Comparison of ENCODE assay signal across 21 cellular contexts in the genomic region with DNA sequence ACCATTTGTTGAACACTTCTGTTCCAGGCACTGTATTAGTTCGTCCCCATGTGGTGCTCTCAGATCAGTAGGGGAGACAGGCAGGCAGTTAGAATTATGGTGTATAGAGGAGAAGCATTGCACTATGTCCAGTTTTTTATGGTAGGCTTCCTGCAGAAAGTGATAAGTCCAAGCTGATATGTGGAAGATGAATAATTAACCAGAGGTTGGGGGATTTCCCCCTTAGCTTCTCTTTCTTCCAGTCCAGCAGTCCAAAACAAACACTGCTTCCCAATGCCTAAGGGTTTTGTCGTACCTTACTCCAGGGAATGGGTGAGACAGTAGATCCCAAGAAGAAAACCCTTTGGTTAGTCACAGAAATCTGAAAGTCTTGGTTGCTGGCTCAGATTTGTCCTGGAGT.
"Had no signal": no experiment of that assay in that cellular context is flagged by ENCODE, and none has a peak within 500 bp of the region (broad histone marks: within the 10 kb centered on the region; RNA-seq: fewer than 3 reads in every experiment).

No MANE protein-coding gene starts in this region.

- ATAC-seq: naive thymus-derived CD4-positive, alpha-beta T cell had no signal

- DNase-seq: activated B cell treated with CpG ODN at 0.5 μM for 24 hours; activated CD4-positive, alpha-beta memory T cell treated with anti-CD3 and anti-CD28 coated beads for 36 hours; activated CD4-positive, alpha-beta T cell treated with anti-CD3 and anti-CD28 coated beads for 48 hours; activated gamma-delta T cell treated with Interleukin-2 at 50 U/mL for 16 hours; anterior cingulate cortex; brain microvascular endothelial cell; caudate nucleus; dermis blood vessel endothelial cell; effector CD8-positive, alpha-beta T cell; foreskin melanocyte; glutamatergic neuron; hypothalamus; naive thymus-derived CD4-positive, alpha-beta T cell; occipital lobe; posterior cingulate gyrus; stimulated activated CD4-positive, alpha-beta T cell treated with anti-CD3 and anti-CD28 coated beads, Interleukin-4, amount 100 ng/mL, for 24 hours; stimulated activated naive CD4-positive, alpha-beta T cell treated with Interleukin-2 at 50 U/mL for 16 hours; T1000 had no signal

- H3K4me3 ChIP-seq: lung, thoracic aorta, vagina had no signal
